Comparison of ENCODE assay signal across 10 cellular contexts in the genomic region with DNA sequence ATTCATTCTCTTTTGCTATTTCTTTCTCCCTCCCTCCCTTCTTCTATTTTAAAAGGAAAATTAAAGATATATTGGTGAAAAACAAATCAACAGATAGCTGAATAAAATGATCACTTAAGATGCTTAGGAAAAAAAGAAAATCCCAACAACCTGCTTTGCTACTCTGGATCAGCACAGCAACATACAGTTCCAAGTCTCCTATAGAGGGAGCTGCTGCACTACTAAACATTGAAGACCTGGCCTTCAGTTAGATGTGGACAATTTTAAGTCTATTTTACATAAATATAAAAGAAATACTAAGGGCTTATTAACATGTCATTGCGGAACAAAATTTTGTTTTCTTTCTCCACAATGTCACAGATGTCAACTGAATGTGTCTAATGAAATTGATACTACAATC.
DNase-seq lines count a peak whose midpoint lies in the region; ATAC-seq and TF ChIP-seq lines count a peak whose summit lies in the region.
"Had no signal": no experiment of that assay in that cellular context is flagged by ENCODE, and none has a peak within 500 bp of the region (broad histone marks: within the 10 kb centered on the region; RNA-seq: fewer than 3 reads in every experiment).

No MANE protein-coding gene starts in this region.

- no peaks in the 10 kb centered on the region for H3K79me1 ChIP-seq in neuronal stem cell (ENCODE audit: low read depth, low read length)

- H3K4ac ChIP-seq in neuronal stem cell (ENCODE audit: low read length) = no peak overlapping the region

- H3K14ac ChIP-seq in neuronal stem cell (ENCODE audit: low read length) = no peak overlapping the region

- H3K36me3 Mint-ChIP-seq in CD4-positive, alpha-beta T cell (ENCODE audit: low read depth) = no peaks in the 10 kb centered on the region

- peak; percentile 36 for DNase-seq in GM23248
- peak; percentile 1 for DNase-seq in NCI-H446 treated with DMSO at 0.1 percent for 48 hours (lab: John Stamatoyannopoulos, UW)
- DNase-seq in dermis blood vessel endothelial cell = peak; percentile 69
- DNase-seq in neuronal stem cell (ENCODE audit: low spot score) = peak; percentile 0
- DNase-seq in activated CD4-positive, alpha-beta T cell treated with anti-CD3 and anti-CD28 coated beads for 48 hours = no peak
- DNase-seq in middle frontal gyrus (ENCODE audit: extremely low spot score, low spot score) = no peak
- no peak for DNase-seq in CD4-positive, alpha-beta T cell
- no peak for DNase-seq in HCEC 1CT
- DNase-seq: effector CD4-positive, alpha-beta T cell; NCI-H1105 had no signal

- in situ Hi-C loops in GM23248 (cut with MboI) = no loop called here

- H3K36me3 ChIP-seq in GM23248 (ENCODE audit: low read depth) (no peaks in the 10 kb centered on the region), neuronal stem cell (replicated peaks in 1 of 2; ENCODE audit: control insufficient read depth in 2 of 2, insufficient read depth in 2 of 2, low read length in 2 of 2) (no peaks in the 10 kb centered on the region)

- no peak overlapping the region for H3K9ac ChIP-seq in GM23248
- no peak overlapping the region for H3K9ac ChIP-seq in neuronal stem cell (ENCODE audit: low read depth, low read length, poor library complexity)

- no peaks in the 10 kb centered on the region for H3K9me3 Mint-ChIP-seq in CD4-positive, alpha-beta T cell

- H3K4me1 ChIP-seq in GM23248 (ENCODE audit: insufficient read depth) = no peaks in the 10 kb centered on the region
- no peaks in the 10 kb centered on the region for H3K4me1 ChIP-seq in neuronal stem cell (ENCODE audit: control insufficient read depth in 2 of 2, insufficient read depth in 1 of 2, low read depth in 1 of 2, low read length in 2 of 2)

- H2BK5ac ChIP-seq in neuronal stem cell (ENCODE audit: low read length) = no peak overlapping the region

- no peak overlapping the region for H2AK5ac ChIP-seq in neuronal stem cell (ENCODE audit: low read depth, low read length)

- no peaks in the 10 kb centered on the region for H3K79me2 ChIP-seq in GM23248 (ENCODE audit: insufficient read depth)

- no peak overlapping the region for H3K18ac ChIP-seq in neuronal stem cell (ENCODE audit: low read length)

- no peak for TF ChIP-seq CTCF in CD4-positive, alpha-beta T cell (IDR thresholded peaks at IDR 0.05)

- H2BK120ac ChIP-seq in neuronal stem cell (ENCODE audit: low read depth, low read length) = no peak overlapping the region

- POLR2A ChIA-PET in CD4-positive, alpha-beta T cell (lab: Charles Lee) = no interaction called here

- H3K4me2 ChIP-seq in GM23248 (ENCODE audit: unreplicated experiment) (no peak overlapping the region), neuronal stem cell (ENCODE audit: insufficient read depth, low read length, poor library complexity, severe bottlenecking) (no peak overlapping the region)

- H2BK15ac ChIP-seq in neuronal stem cell (ENCODE audit: low read length) = no peak overlapping the region

- H3K9me3 ChIP-seq in GM23248 (ENCODE audit: low read depth) = no peaks in the 10 kb centered on the region
- no peaks in the 10 kb centered on the region for H3K9me3 ChIP-seq in neuronal stem cell (replicated peaks in 1 of 2; ENCODE audit: control insufficient read depth in 2 of 2, insufficient read depth in 1 of 2, low read depth in 1 of 2, low read length in 2 of 2)
- no peaks in the 10 kb centered on the region for H3K9me3 ChIP-seq in CD4-positive, alpha-beta T cell (ENCODE audit: control insufficient read depth, low read length)

- 71 to 81% methylated on average over 1 of the region's 1 CpG for WGBS in GM23248 (ENCODE audit: low coverage in 1 of 2, low lambda C conversion rate in 2 of 2, missing lambda C conversion rate in 2 of 2), 2 experiments
- no CpG with 5 or more reads among the region's 1 CpG for WGBS in neuronal stem cell (ENCODE audit: extremely low coverage in 2 of 2, insufficient read length in 2 of 2, insufficient replicate concordance in 1 of 2), 2 donors

- CTCF ChIA-PET in CD4-positive, alpha-beta T cell (lab: Charles Lee) = no interaction called here

- H2BK12ac ChIP-seq in neuronal stem cell (ENCODE audit: low read length) = no peak overlapping the region

- intact Hi-C loops in CD4-positive, alpha-beta T cell (cut with DNase I, micrococcal nuclease) = no loop called here

- H3K4me3 Mint-ChIP-seq in CD4-positive, alpha-beta T cell = no peak overlapping the region

- no peaks in the 10 kb centered on the region for H4K20me1 ChIP-seq in GM23248 (ENCODE audit: insufficient read depth)

- no peaks in the 10 kb centered on the region for H3K27me3 ChIP-seq in GM23248 (replicated peaks; ENCODE audit: insufficient read depth)
- H3K27me3 ChIP-seq in neuronal stem cell (ENCODE audit: control insufficient read depth in 3 of 3, insufficient read depth in 3 of 3, low read depth in 1 of 3, low read length in 3 of 3) = no peaks in the 10 kb centered on the region
- H3K27me3 ChIP-seq in CD4-positive, alpha-beta T cell (ENCODE audit: control insufficient read depth, insufficient read depth, low read length) = no peaks in the 10 kb centered on the region

- no peak overlapping the region for H3K27ac Mint-ChIP-seq in CD4-positive, alpha-beta T cell

- H3F3A ChIP-seq in GM23248 (ENCODE audit: insufficient read depth) = no peaks in the 10 kb centered on the region

- H3K27ac ChIP-seq in GM23248 (no peak overlapping the region), neuronal stem cell (replicated peaks; ENCODE audit: low read length) (no peak overlapping the region)
- H3K27ac ChIP-seq in CD4-positive, alpha-beta T cell (ENCODE audit: low read depth, low read length) = no peak overlapping the region

- H3K9me2 ChIP-seq in GM23248 (ENCODE audit: insufficient read depth) = no peaks in the 10 kb centered on the region

- H3K4me1 Mint-ChIP-seq in CD4-positive, alpha-beta T cell (ENCODE audit: low read depth) = no peaks in the 10 kb centered on the region

- no peak overlapping the region for H4K8ac ChIP-seq in neuronal stem cell (ENCODE audit: low read depth, low read length)

- no peak overlapping the region for H3K23ac ChIP-seq in neuronal stem cell (ENCODE audit: low read depth, low read length, poor library complexity)

- H2AFZ ChIP-seq in GM23248 (no peak overlapping the region), neuronal stem cell (ENCODE audit: low read length) (no peak overlapping the region)

- no peak overlapping the region for H3K4me3 ChIP-seq in GM23248
- no peak overlapping the region for H3K4me3 ChIP-seq in neuronal stem cell (ENCODE audit: low read length in 2 of 2)

- H4K91ac ChIP-seq in neuronal stem cell (ENCODE audit: low read depth, low read length, poor library complexity) = no peak overlapping the region

- no peak for ATAC-seq in CD4-positive, alpha-beta T cell (ENCODE audit: poor library complexity)

- no peaks in the 10 kb centered on the region for H3K27me3 Mint-ChIP-seq in CD4-positive, alpha-beta T cell

Comparison
In these comparisons a context has a peak if more than half of its experiments do, and no peak if none do; other contexts are left out.
1. DNase-seq: peak in GM23248 (single experiment), NCI-H446 treated with DMSO at 0.1 percent for 48 hours (single experiment), dermis blood vessel endothelial cell (single experiment) and neuronal stem cell (single experiment); none in activated CD4-positive, alpha-beta T cell treated with anti-CD3 and anti-CD28 coated beads for 48 hours (single experiment), middle frontal gyrus (single experiment), CD4-positive, alpha-beta T cell (0 of 10) and HCEC 1CT (single experiment).